Comparison of ENCODE assay signal across 13 cellular contexts in the genomic region with DNA sequence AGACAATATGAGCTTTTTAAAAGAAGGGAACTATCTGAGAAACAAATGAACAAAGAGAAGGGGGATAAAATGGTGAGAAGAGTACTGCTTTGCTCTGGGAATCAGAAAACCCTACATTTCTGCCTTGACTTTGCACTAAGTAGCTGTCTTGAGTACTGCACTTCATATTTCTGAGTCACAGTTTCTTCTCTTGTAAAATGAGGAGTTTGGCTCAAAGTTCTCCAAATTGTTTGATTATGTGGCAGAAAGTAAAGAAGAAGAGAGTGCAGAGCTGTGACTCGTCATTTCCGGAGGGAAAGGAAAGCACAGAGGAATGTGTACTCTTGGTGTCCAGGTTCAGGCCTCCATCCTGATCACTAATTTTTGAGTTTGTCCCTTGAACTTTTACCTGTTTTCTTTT. TPM values are rescaled to one million over a fixed set of nuclear protein-coding genes. Genes with fewer than 3 reads are reported as not detected.
DNase-seq lines count a peak whose midpoint lies in the region; ATAC-seq and TF ChIP-seq lines count a peak whose summit lies in the region.
"Had no signal": no experiment of that assay in that cellular context is flagged by ENCODE, and none has a peak within 500 bp of the region (broad histone marks: within the 10 kb centered on the region; RNA-seq: fewer than 3 reads in every experiment).

No MANE protein-coding gene starts in this region.

- H4K20me1 ChIP-seq in Loucy (ENCODE audit: insufficient read depth, low read length, poor library complexity, severe bottlenecking), result no peaks in the 10 kb centered on the region

- peak overlapping the region; percentile 12 for H3K27ac Mint-ChIP-seq in mesothelial cell of epicardium
- no peak overlapping the region for H3K27ac Mint-ChIP-seq in effector memory CD8-positive, alpha-beta T cell
- no peak overlapping the region for H3K27ac Mint-ChIP-seq in endodermal cell
- H3K27ac Mint-ChIP-seq: activated naive CD8-positive, alpha-beta T cell had no signal

- H3F3A ChIP-seq in Loucy (ENCODE audit: low read depth), result peaks cover 18% of the 10 kb centered on the region

- 81 to 92% methylated on average over 2 of the region's 2 CpGs for WGBS in endodermal cell (ENCODE audit: insufficient coverage in 1 of 2, insufficient read length in 1 of 2), 2 experiments

- H3K27me3 ChIP-seq in Loucy (ENCODE audit: insufficient read depth, low read length, poor library complexity, severe bottlenecking) (no peaks in the 10 kb centered on the region), endodermal cell (ENCODE audit: control insufficient read depth, insufficient read depth, low read length, poor library complexity, severe bottlenecking) (peaks cover 8% of the 10 kb centered on the region)

- TF ChIP-seq CTCF in Loucy (conservative IDR thresholded peaks at IDR 0.05; ENCODE audit: low read length) (no peak), choroid plexus epithelial cell (conservative IDR thresholded peaks at IDR 0.05; ENCODE audit: low read depth, low read length) (no peak), mesothelial cell of epicardium (IDR thresholded peaks at IDR 0.05; ENCODE audit: unreplicated experiment) (no peak), endodermal cell (conservative IDR thresholded peaks at IDR 0.05) (no peak)

- H3K4me3 ChIP-seq in Loucy (ENCODE audit: low read length, poor library complexity, severe bottlenecking), result no peak overlapping the region
- no peak overlapping the region for H3K4me3 ChIP-seq in choroid plexus epithelial cell (ENCODE audit: low read depth, low read length)
- no peak overlapping the region for H3K4me3 ChIP-seq in endodermal cell (ENCODE audit: low read length)

- no peak for ATAC-seq in effector memory CD8-positive, alpha-beta T cell (replicated peaks)
- no peak for ATAC-seq in GM21390 (IDR thresholded peaks at IDR 0.05; ENCODE audit: unreplicated experiment)
- ATAC-seq: Panc1 had no signal

- H3K9me3 ChIP-seq in Loucy (ENCODE audit: insufficient read depth, low read depth, low read length), result no peaks in the 10 kb centered on the region
- H3K9me3 ChIP-seq in endodermal cell (ENCODE audit: control insufficient read depth, low read length), result no peaks in the 10 kb centered on the region

- H3K4me1 ChIP-seq in Loucy (ENCODE audit: insufficient read depth, low read length, poor library complexity, severe bottlenecking), result peaks cover 73% of the 10 kb centered on the region
- H3K4me1 ChIP-seq in endodermal cell (ENCODE audit: control insufficient read depth, insufficient read depth, low read length), result peaks cover 4% of the 10 kb centered on the region

- H3K79me2 ChIP-seq in Loucy (ENCODE audit: insufficient read depth, low read length), result no peaks in the 10 kb centered on the region

- no peaks in the 10 kb centered on the region for H3K9me2 ChIP-seq in Loucy (replicated peaks; ENCODE audit: low read depth, low read length)

- H2AFZ ChIP-seq in Loucy (ENCODE audit: low read length), result peak overlapping the region; percentile 20

- peak; percentile 85 for DNase-seq in EL
- peak; percentile 68 for DNase-seq in choroid plexus epithelial cell (ENCODE audit: low read depth)
- no peak for DNase-seq in mesothelial cell of epicardium (ENCODE audit: low spot score in 2 of 2, unreplicated experiment in 2 of 2)
- no peak for DNase-seq in effector memory CD8-positive, alpha-beta T cell
- DNase-seq in SKM-1 (lab: John Stamatoyannopoulos, UW; ENCODE audit: unreplicated experiment), result no peak
- DNase-seq in endodermal cell, result no peak
- DNase-seq: DMS 273 treated with DMSO at 0.1 percent for 48 hours, MM.1S, NCI-H2227 treated with DMSO at 0.1 percent for 48 hours had no signal

- no peaks in the 10 kb centered on the region for H3K27me3 Mint-ChIP-seq in mesothelial cell of epicardium (ENCODE audit: low read depth)
- peaks cover 0 to 6% of the 10 kb centered on the region in 2 donors for H3K27me3 Mint-ChIP-seq in effector memory CD8-positive, alpha-beta T cell
- H3K27me3 Mint-ChIP-seq in endodermal cell (ENCODE audit: insufficient read depth), result no peaks in the 10 kb centered on the region

- H3K27ac ChIP-seq in endodermal cell (ENCODE audit: low read depth, low read length), result no peak overlapping the region

- peaks cover 50% of the 10 kb centered on the region for H3K4me1 Mint-ChIP-seq in mesothelial cell of epicardium
- no peaks in the 10 kb centered on the region for H3K4me1 Mint-ChIP-seq in effector memory CD8-positive, alpha-beta T cell (ENCODE audit: low read depth in 2 of 2)
- H3K4me1 Mint-ChIP-seq in endodermal cell, result peaks cover 11% of the 10 kb centered on the region

- no peaks in the 10 kb centered on the region for H3K36me3 ChIP-seq in Loucy (ENCODE audit: insufficient read depth, low read length)
- no peaks in the 10 kb centered on the region for H3K36me3 ChIP-seq in endodermal cell (ENCODE audit: control insufficient read depth, insufficient read depth, low read length)

- H3K4me2 ChIP-seq in Loucy (ENCODE audit: low read depth, low read length, poor library complexity, severe bottlenecking), result peak overlapping the region; percentile 46

- H3K4me3 Mint-ChIP-seq in mesothelial cell of epicardium (no peak overlapping the region), endodermal cell (no peak overlapping the region)
- no peak overlapping the region for H3K4me3 Mint-ChIP-seq in effector memory CD8-positive, alpha-beta T cell
- H3K4me3 Mint-ChIP-seq: activated naive CD8-positive, alpha-beta T cell had no signal

- H3K9ac ChIP-seq in Loucy (ENCODE audit: low read depth, low read length, poor library complexity, severe bottlenecking) (peak overlapping the region; percentile 11), endodermal cell (ENCODE audit: extremely low read depth, low read length, poor library complexity, severe bottlenecking) (no peak overlapping the region)

- H3K36me3 Mint-ChIP-seq in mesothelial cell of epicardium (no peaks in the 10 kb centered on the region), endodermal cell (ENCODE audit: low read depth) (no peaks in the 10 kb centered on the region)
- no peaks in the 10 kb centered on the region for H3K36me3 Mint-ChIP-seq in effector memory CD8-positive, alpha-beta T cell (ENCODE audit: insufficient read depth)

- H3K9me3 Mint-ChIP-seq in mesothelial cell of epicardium (no peaks in the 10 kb centered on the region), endodermal cell (no peaks in the 10 kb centered on the region)
- H3K9me3 Mint-ChIP-seq in effector memory CD8-positive, alpha-beta T cell, result no peaks in the 10 kb centered on the region

RNA-seq across cellular contexts. Expression of gene TP63, which starts 54.7 kb away (rescaled TPM):
- 25.5 to 28.6 TPM (median 25.9 TPM) in 3 replicates for total RNA-seq in mesothelial cell of epicardium
- not detected for total RNA-seq in endodermal cell
- polyA plus RNA-seq in endodermal cell (2013, experiment 1 of 2), result 0.21 TPM
- polyA plus RNA-seq in endodermal cell (2013, experiment 2 of 2), result 0.21 TPM

Comparison
In these comparisons a context has a peak if more than half of its experiments do, and no peak if none do; other contexts are left out.
1. DNase-seq: peak in EL (single experiment) and choroid plexus epithelial cell (single experiment); none in mesothelial cell of epicardium (0 of 2), effector memory CD8-positive, alpha-beta T cell (0 of 3), SKM-1 (single experiment) and endodermal cell (single experiment).
2. RNA of gene TP63, which starts 54.7 kb away (total RNA-seq): 25.5 to 28.6 TPM in mesothelial cell of epicardium; not detected in endodermal cell; every median in the first group is over 10 times any median in the second.